ENCODE assay signal across 8 cellular contexts in genomic region chr21:32392299-32392879, GRCh38. TPM values are rescaled to one million over a fixed set of nuclear protein-coding genes. Genes with fewer than 3 reads are reported as not detected.
A peak's percentile ranks its signal among the peaks of the same experiment; 100 is the strongest.
DNase-seq lines count a peak whose midpoint lies in the region; TF ChIP-seq lines count a peak whose summit lies in the region.

No MANE protein-coding gene starts in this region.

- CTCF ChIA-PET in CD4-positive, alpha-beta memory T cell (lab: Charles Lee; ENCODE audit: partially characterized antibody) = interaction anchor here (1.1 to 5.6 kb wide), 6 partner anchors 11 to 213 kb away, joined by 3 to 43 read pairs (median 6); partner anchors contain the start of gene EVA1C
- CTCF ChIA-PET in RWPE1 (lab: Yijun Ruan, JAX) = interaction anchor here (0.5 to 2.1 kb wide), 4 partner anchors 12 to 461 kb away, joined by 3 to 15 read pairs (median 5); no protein-coding TSS in a partner anchor

- H3K36me3 Mint-ChIP-seq in CD4-positive, alpha-beta memory T cell = peaks cover 7 to 8% of the 10 kb centered on the region in 2 donors
- H3K36me3 Mint-ChIP-seq in neural progenitor cell = peaks cover 4% of the 10 kb centered on the region

- peaks cover 27 to 60% (median 48%) of the 10 kb centered on the region in 4 donors for H3K4me1 Mint-ChIP-seq in CD4-positive, alpha-beta memory T cell
- H3K4me1 Mint-ChIP-seq in neural progenitor cell = peaks cover 10% of the 10 kb centered on the region

- H2AFZ ChIP-seq in neural progenitor cell (replicated peaks) = no peak overlapping the region

- no peak for DNase-seq in CD4-positive, alpha-beta memory T cell
- DNase-seq in HAP-1 (ENCODE audit: low spot score in 2 of 2) (peak in 1 of 2 experiments; percentile 12), RWPE1 (ENCODE audit: low spot score) (no peak), epithelial cell of prostate (ENCODE audit: low read depth, low spot score) (no peak), neural progenitor cell (ENCODE audit: low spot score) (peak; percentile 23), GM20000 (ENCODE audit: low spot score) (no peak), cortex of kidney (lab: John Stamatoyannopoulos, UW) (no peak), Kasumi-1 (lab: John Stamatoyannopoulos, UW) (no peak)

- H3F3A ChIP-seq in neural progenitor cell (ENCODE audit: low read depth) = no peaks in the 10 kb centered on the region

- peak overlapping the region in 4 of 7 donors; percentile 13 to 91 (median 75) for H3K27ac Mint-ChIP-seq in CD4-positive, alpha-beta memory T cell
- no peak overlapping the region for H3K27ac Mint-ChIP-seq in neural progenitor cell

- H3K27me3 Mint-ChIP-seq in CD4-positive, alpha-beta memory T cell = peaks cover 0 to 4% of the 10 kb centered on the region in 2 donors
- H3K27me3 Mint-ChIP-seq in neural progenitor cell (ENCODE audit: insufficient read depth, low read depth) = peaks cover 3% of the 10 kb centered on the region

- no peaks in the 10 kb centered on the region for H3K9me3 ChIP-seq in CD4-positive, alpha-beta memory T cell (ENCODE audit: control insufficient read depth in 1 of 2, low read length in 2 of 2)
- H3K9me3 ChIP-seq in HAP-1 (no peaks in the 10 kb centered on the region), neural progenitor cell (ENCODE audit: low read depth) (no peaks in the 10 kb centered on the region)

- no peaks in the 10 kb centered on the region for H3K9me3 Mint-ChIP-seq in CD4-positive, alpha-beta memory T cell
- peaks cover 15% of the 10 kb centered on the region for H3K9me3 Mint-ChIP-seq in neural progenitor cell

- in situ Hi-C loops in HAP-1 (cut with MboI; ENCODE audit: low sequenced_read_pairs) = loop anchor here (25.0 kb wide), 1 partner anchor 370 kb away; the partner anchor contains the start of gene PAXBP1

- H3K27ac ChIP-seq in CD4-positive, alpha-beta memory T cell (ENCODE audit: low read depth, low read length) = peak overlapping the region; percentile 46
- H3K27ac ChIP-seq in RWPE1 = peak overlapping the region; percentile 81
- H3K27ac ChIP-seq in epithelial cell of prostate = peak overlapping the region; percentile 83
- no peak overlapping the region for H3K27ac ChIP-seq in neural progenitor cell

- POLR2A ChIA-PET in CD4-positive, alpha-beta memory T cell (lab: Charles Lee; ENCODE audit: partially characterized antibody) = interaction anchor here (0.7 to 4.3 kb wide), 6 partner anchors 20 to 379 kb away, joined by 3 to 47 read pairs (median 5); partner anchors contain the start of genes CFAP298, EVA1C and PAXBP1
- POLR2A ChIA-PET in RWPE1 (lab: Yijun Ruan, JAX; ENCODE audit: low non-redundant PET) = interaction anchor here (0.6 kb wide), 1 partner anchor 44 kb away, joined by 5 read pairs; no protein-coding TSS in a partner anchor

- peaks cover 34% of the 10 kb centered on the region for H3K4me1 ChIP-seq in CD4-positive, alpha-beta memory T cell (ENCODE audit: insufficient read depth, low read length)
- H3K4me1 ChIP-seq in HAP-1 = peaks cover 3% of the 10 kb centered on the region; the same call in 1 of the 2 replicates
- H3K4me1 ChIP-seq in neural progenitor cell = peaks cover 5% of the 10 kb centered on the region

- peak overlapping the region; percentile 84 to 89 (median 88) for H3K4me3 Mint-ChIP-seq in CD4-positive, alpha-beta memory T cell
- H3K4me3 Mint-ChIP-seq in neural progenitor cell = peak overlapping the region; percentile 91

- H3K9ac ChIP-seq in neural progenitor cell = peak overlapping the region; percentile 6

- H3K4me3 ChIP-seq in CD4-positive, alpha-beta memory T cell (ENCODE audit: low read length in 2 of 2) = peak overlapping the region; percentile 83 to 90
- H3K4me3 ChIP-seq in HAP-1 = peak overlapping the region; percentile 93
- H3K4me3 ChIP-seq in neural progenitor cell = peak overlapping the region; percentile 81

- no peaks in the 10 kb centered on the region for H3K27me3 ChIP-seq in CD4-positive, alpha-beta memory T cell (ENCODE audit: insufficient read depth, low read length)
- no peaks in the 10 kb centered on the region for H3K27me3 ChIP-seq in HAP-1 (ENCODE audit: low read depth)
- H3K27me3 ChIP-seq in neural progenitor cell = peaks cover 32% of the 10 kb centered on the region

- TF ChIP-seq CTCF in RWPE1 (conservative IDR thresholded peaks at IDR 0.05; ENCODE audit: low read depth) = no peak
- no peak for TF ChIP-seq CTCF in neural progenitor cell (IDR thresholded peaks at IDR 0.05)
- no peak for TF ChIP-seq CTCF in GM20000 (IDR thresholded peaks at IDR 0.05; ENCODE audit: extremely low read depth, missing control alignments)

- peaks cover 28% of the 10 kb centered on the region for H4K20me1 ChIP-seq in neural progenitor cell (ENCODE audit: low read depth)

- intact Hi-C loops in CD4-positive, alpha-beta memory T cell (cut with micrococcal nuclease) = loop anchor here (2.0 to 5.0 kb wide), 4 partner anchors 114 to 1250 kb away; partner anchors contain the start of genes CRYZL1, ITSN1, MIS18A and SCAF4

- peak overlapping the region; percentile 83 for H3K4me2 ChIP-seq in neural progenitor cell

- H3K79me2 ChIP-seq in neural progenitor cell (ENCODE audit: low read depth) = peaks cover 50% of the 10 kb centered on the region

- peaks cover 9% of the 10 kb centered on the region for H3K36me3 ChIP-seq in CD4-positive, alpha-beta memory T cell (ENCODE audit: insufficient read depth, low read length)
- H3K36me3 ChIP-seq in HAP-1 (replicated peaks) = peaks cover 12% of the 10 kb centered on the region
- no peaks in the 10 kb centered on the region for H3K36me3 ChIP-seq in neural progenitor cell

RNA-seq across cellular contexts. Expression of gene URB1, which starts 0.4 kb away (rescaled TPM):
- 10 to 100 TPM; 13.9 to 15.2 TPM for total RNA-seq in CD4-positive, alpha-beta memory T cell
- 1 to 10 TPM in 1 of 2 donors, under 1 TPM in 1; 0.55 to 3.3 TPM for polyA plus RNA-seq in CD4-positive, alpha-beta memory T cell
- 7.7 and 12.2 TPM in 2 replicates for total RNA-seq in neural progenitor cell (ENCODE audit: low replicate concordance)

RNA-seq across cellular contexts. Expression of gene EVA1C, which starts 20.1 kb away (rescaled TPM):
- 10 to 100 TPM; 17.1 to 17.2 TPM for total RNA-seq in CD4-positive, alpha-beta memory T cell
- polyA plus RNA-seq in CD4-positive, alpha-beta memory T cell = 10 to 100 TPM; 17.2 to 23.9 TPM
- total RNA-seq in neural progenitor cell (ENCODE audit: low replicate concordance) = 0.56 and 1.2 TPM in 2 replicates
